23 cellular contexts compared by ENCODE assay signal in genomic region chr11:121936375-121936774, GRCh38.
DNase-seq lines count a peak whose midpoint lies in the region; FAIRE-seq and TF ChIP-seq lines count a peak whose summit lies in the region.
"Had no signal": no experiment of that assay in that cellular context is flagged by ENCODE, and none has a peak within 500 bp of the region (broad histone marks: within the 10 kb centered on the region; RNA-seq: fewer than 3 reads in every experiment).

No MANE protein-coding gene starts in this region.

- TF ChIP-seq CTCF in AG10803 (conservative IDR thresholded peaks at IDR 0.05; ENCODE audit: low read length): no peak
- TF ChIP-seq CTCF in keratinocyte (optimal IDR thresholded peaks at IDR 0.05 in 1 of 3, IDR thresholded peaks at IDR 0.05 in 1 of 3, conservative IDR thresholded peaks at IDR 0.05 in 1 of 3; ENCODE audit: extremely low read depth in 1 of 3, insufficient read depth in 2 of 3, low read length in 3 of 3): no peak
- TF ChIP-seq CTCF in uterus (IDR thresholded peaks at IDR 0.05): no peak
- no peak for TF ChIP-seq CTCF in neural progenitor cell (IDR thresholded peaks at IDR 0.05)

- no peaks in the 10 kb centered on the region for H3K79me2 ChIP-seq in keratinocyte (ENCODE audit: control insufficient read depth, insufficient read depth, low read length)
- H3K79me2 ChIP-seq in neural progenitor cell (ENCODE audit: low read depth): no peaks in the 10 kb centered on the region

- H3K4me3 Mint-ChIP-seq in neural progenitor cell: no peak overlapping the region
- H3K4me3 Mint-ChIP-seq: activated CD4-positive, alpha-beta T cell treated with anti-CD3 and anti-CD28 coated beads, Interleukin-2, amount 10 ng/mL, durations not matched to agents 24 days and 14 days; activated naive CD8-positive, alpha-beta T cell treated with anti-CD3 and anti-CD28 coated beads for 36 hours; CD4-positive, CD25-positive, alpha-beta regulatory T cell; natural killer cell treated with Interleukin-12 subunit alpha and Interleukin-12 subunit beta and Interleukin-15 and Interleukin-18, amount 100 ng/mL, for 72 hours; T-helper 17 cell had no signal

- H3K4me3 ChIP-seq in AG10803 (ENCODE audit: low read length) (no peak overlapping the region), keratinocyte (ENCODE audit: control insufficient read depth in 2 of 3, extremely low read depth in 1 of 3, insufficient read depth in 2 of 3, low read depth in 1 of 3, low read length in 3 of 3) (no peak overlapping the region), uterus (no peak overlapping the region), neural progenitor cell (no peak overlapping the region)
- H3K4me3 ChIP-seq: esophagus muscularis mucosa, pancreas, sigmoid colon, SJSA1, upper lobe of right lung had no signal

- dilution Hi-C loops in keratinocyte (cut with MboI; ENCODE audit: extremely low pct_ligation_motif_present, low sequenced_read_pairs): no loop called here

- no peak for FAIRE-seq in keratinocyte (lab: Jason Lieb, UNC)
- FAIRE-seq: pancreas had no signal

- no peaks in the 10 kb centered on the region for H3K36me3 Mint-ChIP-seq in neural progenitor cell
- H3K36me3 Mint-ChIP-seq: activated naive CD8-positive, alpha-beta T cell treated with anti-CD3 and anti-CD28 coated beads for 36 hours; CD4-positive, CD25-positive, alpha-beta regulatory T cell; natural killer cell treated with Interleukin-12 subunit alpha and Interleukin-12 subunit beta and Interleukin-15 and Interleukin-18, amount 100 ng/mL, for 72 hours had no signal

- H3K9me3 Mint-ChIP-seq in neural progenitor cell: peaks cover 3% of the 10 kb centered on the region
- H3K9me3 Mint-ChIP-seq: activated CD4-positive, alpha-beta T cell treated with anti-CD3 and anti-CD28 coated beads, Interleukin-2, amount 10 ng/mL, durations not matched to agents 24 days and 14 days; activated naive CD8-positive, alpha-beta T cell treated with anti-CD3 and anti-CD28 coated beads for 36 hours; CD4-positive, CD25-positive, alpha-beta regulatory T cell; natural killer cell treated with Interleukin-12 subunit alpha and Interleukin-12 subunit beta and Interleukin-15 and Interleukin-18, amount 100 ng/mL, for 72 hours had no signal

- TF ChIP-seq POLR2A in uterus (IDR thresholded peaks at IDR 0.05): no peak

- DNase-seq in AG10803 (ENCODE audit: low read depth) (peak; percentile 65), HT1080 (ENCODE audit: low read depth) (peak; percentile 2), epithelial cell of prostate (ENCODE audit: low read depth, low spot score) (no peak), keratinocyte (ENCODE audit: low read depth, low spot score) (no peak), uterus (no peak), NCI-H1694 treated with DMSO at 0.1 percent for 48 hours (lab: John Stamatoyannopoulos, UW) (no peak), neural progenitor cell (ENCODE audit: low spot score) (no peak)
- DNase-seq: activated CD4-positive, alpha-beta T cell treated with anti-CD3 and anti-CD28 coated beads, Interleukin-2, amount 10 ng/mL, durations not matched to agents 24 days and 14 days; activated naive CD8-positive, alpha-beta T cell treated with anti-CD3 and anti-CD28 coated beads for 36 hours; CD4-positive, CD25-positive, alpha-beta regulatory T cell; effector memory CD4-positive, alpha-beta T cell; glutamatergic neuron; midbrain; NCI-H1048; NCI-H2029 treated with DMSO at 0.1 percent for 48 hours; NCI-H345; pancreas; sigmoid colon; T-helper 17 cell; upper lobe of right lung had no signal

- H3K9me3 ChIP-seq in keratinocyte (ENCODE audit: control insufficient read depth, low read depth, low read length): no peaks in the 10 kb centered on the region
- H3K9me3 ChIP-seq in uterus: no peaks in the 10 kb centered on the region
- no peaks in the 10 kb centered on the region for H3K9me3 ChIP-seq in neural progenitor cell (ENCODE audit: low read depth)
- H3K9me3 ChIP-seq: esophagus muscularis mucosa, pancreas, sigmoid colon, SJSA1, upper lobe of right lung had no signal

- H3K27me3 Mint-ChIP-seq in neural progenitor cell (ENCODE audit: insufficient read depth, low read depth): no peaks in the 10 kb centered on the region

- H2AFZ ChIP-seq in keratinocyte (ENCODE audit: control insufficient read depth, low read length) (peak overlapping the region; percentile 25), neural progenitor cell (replicated peaks) (no peak overlapping the region)

- no peaks in the 10 kb centered on the region for H3K9me1 ChIP-seq in keratinocyte (ENCODE audit: control insufficient read depth, extremely low read depth, insufficient read depth, low read length)

- intact Hi-C loops in uterus (cut with DNase I; ENCODE audit: low total_unique reads): no loop called here

- peak overlapping the region; percentile 54 for H3K4me2 ChIP-seq in keratinocyte (ENCODE audit: control insufficient read depth, extremely low read depth, insufficient read depth, low read depth, low read length)
- no peak overlapping the region for H3K4me2 ChIP-seq in neural progenitor cell

- no peaks in the 10 kb centered on the region for H3K36me3 ChIP-seq in keratinocyte (ENCODE audit: control insufficient read depth in 2 of 2, extremely low read depth in 1 of 2, insufficient read depth in 2 of 2, low read length in 2 of 2)
- H3K36me3 ChIP-seq in uterus: no peaks in the 10 kb centered on the region
- no peaks in the 10 kb centered on the region for H3K36me3 ChIP-seq in neural progenitor cell
- H3K36me3 ChIP-seq: esophagus muscularis mucosa, pancreas, sigmoid colon, SJSA1, upper lobe of right lung had no signal

- H3K4me1 Mint-ChIP-seq in neural progenitor cell: peaks cover 19% of the 10 kb centered on the region
- H3K4me1 Mint-ChIP-seq: activated CD4-positive, alpha-beta T cell treated with anti-CD3 and anti-CD28 coated beads, Interleukin-2, amount 10 ng/mL, durations not matched to agents 24 days and 14 days; activated naive CD8-positive, alpha-beta T cell treated with anti-CD3 and anti-CD28 coated beads for 36 hours; CD4-positive, CD25-positive, alpha-beta regulatory T cell; T-helper 17 cell had no signal

- H3K27ac Mint-ChIP-seq in neural progenitor cell: no peak overlapping the region
- H3K27ac Mint-ChIP-seq: activated CD4-positive, alpha-beta T cell treated with anti-CD3 and anti-CD28 coated beads, Interleukin-2, amount 10 ng/mL, durations not matched to agents 24 days and 14 days; activated naive CD8-positive, alpha-beta T cell treated with anti-CD3 and anti-CD28 coated beads for 36 hours; CD4-positive, CD25-positive, alpha-beta regulatory T cell; natural killer cell treated with Interleukin-12 subunit alpha and Interleukin-12 subunit beta and Interleukin-15 and Interleukin-18, amount 100 ng/mL, for 72 hours; T-helper 17 cell had no signal

- no peaks in the 10 kb centered on the region for H3F3A ChIP-seq in neural progenitor cell (ENCODE audit: low read depth)

- H3K4me1 ChIP-seq in keratinocyte (ENCODE audit: control insufficient read depth, extremely low read depth, insufficient read depth, low read length) (peaks cover 45% of the 10 kb centered on the region), uterus (no peaks in the 10 kb centered on the region), neural progenitor cell (no peaks in the 10 kb centered on the region)
- H3K4me1 ChIP-seq: pancreas, sigmoid colon, SJSA1, upper lobe of right lung had no signal

- H4K20me1 ChIP-seq in keratinocyte (ENCODE audit: control insufficient read depth, extremely low read depth, insufficient read depth, low read length) (no peaks in the 10 kb centered on the region), neural progenitor cell (ENCODE audit: low read depth) (no peaks in the 10 kb centered on the region)

- no peak overlapping the region for H3K9ac ChIP-seq in keratinocyte (ENCODE audit: control insufficient read depth, extremely low read depth, insufficient read depth, low read length)
- no peak overlapping the region for H3K9ac ChIP-seq in neural progenitor cell

- H3K27ac ChIP-seq in epithelial cell of prostate (peak overlapping the region; percentile 35), keratinocyte (ENCODE audit: control insufficient read depth, insufficient read depth, low read length) (peak overlapping the region; percentile 80), uterus (no peak overlapping the region), neural progenitor cell (no peak overlapping the region)
- H3K27ac ChIP-seq: esophagus muscularis mucosa, pancreas, sigmoid colon, SJSA1, upper lobe of right lung had no signal

- H3K27me3 ChIP-seq in keratinocyte (ENCODE audit: control insufficient read depth, extremely low read depth, insufficient read depth, low read length): no peaks in the 10 kb centered on the region
- H3K27me3 ChIP-seq in uterus: no peaks in the 10 kb centered on the region
- no peaks in the 10 kb centered on the region for H3K27me3 ChIP-seq in neural progenitor cell
- H3K27me3 ChIP-seq: esophagus muscularis mucosa, pancreas, sigmoid colon, SJSA1, upper lobe of right lung had no signal

Comparison
In these comparisons a context has a peak if more than half of its experiments do, and no peak if none do; other contexts are left out.
1. DNase-seq: peak in AG10803 (single experiment) and HT1080 (single experiment); none in epithelial cell of prostate (single experiment), keratinocyte (single experiment), uterus (0 of 2), NCI-H1694 treated with DMSO at 0.1 percent for 48 hours (single experiment) and neural progenitor cell (single experiment).
2. H3K27ac ChIP-seq: peak in epithelial cell of prostate (single experiment) and keratinocyte (single experiment); none in uterus (0 of 2) and neural progenitor cell (single experiment).